In the genomic region with DNA sequence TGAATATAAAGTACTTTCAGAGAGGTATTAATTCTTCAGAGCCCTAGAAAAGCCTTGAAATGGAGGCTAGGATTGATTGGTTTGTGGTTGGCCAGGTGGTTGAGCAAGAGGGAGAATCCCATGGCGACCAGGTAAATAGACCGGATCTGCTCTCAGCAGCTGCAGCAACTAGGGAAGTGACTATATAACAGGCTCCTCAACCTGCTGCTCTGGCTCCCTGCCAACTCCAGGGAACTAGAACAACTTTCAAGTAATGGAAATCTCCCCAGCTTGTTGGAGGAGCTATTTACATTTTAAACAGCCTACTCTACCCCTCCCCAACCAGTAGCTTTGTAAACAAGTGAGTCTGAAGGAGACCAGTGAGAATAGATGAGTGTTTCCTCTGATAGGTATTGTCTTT, we compare ENCODE assay signal across 1 cellular context.
TF ChIP-seq lines count a peak whose summit lies in the region.

No MANE protein-coding gene starts in this region.

TF ChIP-seq in HepG2, 621 proteins besides CTCF, POLR2A, EP300 and RAD21 (continued from another document):
- TF ChIP-seq, protein P1, sequence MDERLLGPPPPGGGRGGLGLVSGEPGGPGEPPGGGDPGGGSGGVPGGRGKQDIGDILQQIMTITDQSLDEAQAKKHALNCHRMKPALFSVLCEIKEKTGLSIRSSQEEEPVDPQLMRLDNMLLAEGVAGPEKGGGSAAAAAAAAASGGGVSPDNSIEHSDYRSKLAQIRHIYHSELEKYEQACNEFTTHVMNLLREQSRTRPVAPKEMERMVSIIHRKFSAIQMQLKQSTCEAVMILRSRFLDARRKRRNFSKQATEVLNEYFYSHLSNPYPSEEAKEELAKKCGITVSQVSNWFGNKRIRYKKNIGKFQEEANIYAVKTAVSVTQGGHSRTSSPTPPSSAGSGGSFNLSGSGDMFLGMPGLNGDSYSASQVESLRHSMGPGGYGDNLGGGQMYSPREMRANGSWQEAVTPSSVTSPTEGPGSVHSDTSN (CRISPR knock-in tag; IDR thresholded peaks at IDR 0.05), result no peak
- no peak for TF ChIP-seq LRRFIP1 (CRISPR knock-in tag; conservative IDR thresholded peaks at IDR 0.05)
- TF ChIP-seq RXRA (CRISPR knock-in tag; IDR thresholded peaks at IDR 0.05), result no peak
- TF ChIP-seq, protein P2, sequence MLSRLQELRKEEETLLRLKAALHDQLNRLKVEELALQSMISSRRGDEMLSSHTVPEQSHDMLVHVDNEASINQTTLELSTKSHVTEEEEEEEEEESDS (CRISPR knock-in tag; IDR thresholded peaks at IDR 0.05; ENCODE audit: borderline replicate concordance), result no peak
- TF ChIP-seq ZNF776 (CRISPR knock-in tag; IDR thresholded peaks at IDR 0.05), result no peak
- TF ChIP-seq RFX1 (IDR thresholded peaks at IDR 0.05), result no peak
- no peak for TF ChIP-seq ZNF362 (CRISPR knock-in tag; IDR thresholded peaks at IDR 0.05; ENCODE audit: borderline replicate concordance)
- no peak for TF ChIP-seq KAT7 (CRISPR knock-in tag; IDR thresholded peaks at IDR 0.05; ENCODE audit: borderline replicate concordance)
- TF ChIP-seq SRSF4 (IDR thresholded peaks at IDR 0.05; ENCODE audit: low read depth, low read length, poor library complexity, severe bottlenecking), result no peak
- no peak for TF ChIP-seq ZSCAN20 (CRISPR knock-in tag; IDR thresholded peaks at IDR 0.05; ENCODE audit: borderline replicate concordance)
